Comparison of ENCODE assay signal across 8 cellular contexts in the genomic region with DNA sequence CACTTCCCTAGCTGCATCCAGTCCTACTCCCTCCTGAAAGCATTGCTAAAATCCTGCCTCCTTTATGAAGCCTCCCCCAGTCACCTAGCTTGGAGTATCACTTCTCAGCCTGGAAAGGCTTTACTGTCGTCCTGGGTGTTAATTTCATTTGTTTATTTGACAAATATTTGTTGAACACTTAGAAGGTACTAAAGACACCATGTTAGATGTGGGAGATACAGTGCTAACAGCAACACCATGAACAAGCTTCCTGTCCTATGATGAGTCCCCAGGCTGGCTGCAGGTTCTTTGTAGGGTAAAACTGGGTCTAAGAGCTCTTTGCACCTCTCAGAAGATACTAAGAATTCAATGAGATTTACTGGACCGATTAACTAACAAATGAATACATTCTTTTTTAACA.
DNase-seq lines count a peak whose midpoint lies in the region; ATAC-seq and TF ChIP-seq lines count a peak whose summit lies in the region.

No MANE protein-coding gene starts in this region.

- H3K14ac ChIP-seq in mesenchymal stem cell (ENCODE audit: low read length in 2 of 2) = no peak overlapping the region

- peak overlapping the region; percentile 61 for H2BK5ac ChIP-seq in mesenchymal stem cell (ENCODE audit: low read depth, low read length, poor library complexity, severe bottlenecking)

- H2BK12ac ChIP-seq in mesenchymal stem cell (ENCODE audit: low read length in 2 of 2) = peak overlapping the region; percentile 44 to 99

- no peak overlapping the region for H3K23ac ChIP-seq in mesenchymal stem cell (ENCODE audit: low read length in 2 of 2)

- peaks cover 7% of the 10 kb centered on the region for H3K27me3 Mint-ChIP-seq in stimulated activated naive CD8-positive, alpha-beta T cell treated with anti-CD3 and anti-CD28 coated beads, Interleukin-15, amount 100 ng/mL, for 72 hours

- no peak overlapping the region for H2BK15ac ChIP-seq in mesenchymal stem cell (ENCODE audit: low read depth, poor library complexity, severe bottlenecking)

- no peak overlapping the region for H3K4me3 ChIP-seq in SJSA1
- H3K4me3 ChIP-seq in mesenchymal stem cell (ENCODE audit: insufficient read depth in 1 of 2, low read depth in 1 of 2, low read length in 2 of 2) = no peak overlapping the region
- H3K4me3 ChIP-seq in lower leg skin (ENCODE audit: low read depth, poor library complexity, severe bottlenecking) = no peak overlapping the region
- H3K4me3 ChIP-seq in H7 (ENCODE audit: insufficient read depth, low read depth, low read length) = no peak overlapping the region

- TF ChIP-seq POLR2A in lower leg skin (IDR thresholded peaks at IDR 0.05) = no peak

- H2AK5ac ChIP-seq in mesenchymal stem cell (ENCODE audit: low read length, severe bottlenecking) = peak overlapping the region; percentile 73

- no peak overlapping the region for H3K9ac ChIP-seq in mesenchymal stem cell (ENCODE audit: low read length)

- peak overlapping the region; percentile 81 for H4K8ac ChIP-seq in mesenchymal stem cell (ENCODE audit: low read length)

- H4K91ac ChIP-seq in mesenchymal stem cell (ENCODE audit: low read length) = peak overlapping the region; percentile 97

- peak overlapping the region; percentile 16 to 71 for H3K27ac Mint-ChIP-seq in stimulated activated naive CD8-positive, alpha-beta T cell treated with anti-CD3 and anti-CD28 coated beads, Interleukin-15, amount 100 ng/mL, for 72 hours

- peak overlapping the region; percentile 67 to 68 for H3K18ac ChIP-seq in mesenchymal stem cell (ENCODE audit: low read depth in 1 of 2, low read length in 2 of 2)

- H2BK120ac ChIP-seq in mesenchymal stem cell (ENCODE audit: low read depth, low read length) = peak overlapping the region; percentile 89

- no peak for DNase-seq in stimulated activated naive CD8-positive, alpha-beta T cell treated with anti-CD3 and anti-CD28 coated beads, Interleukin-15, amount 100 ng/mL, for 72 hours
- DNase-seq in stimulated activated naive CD8-positive, alpha-beta T cell treated with anti-CD3 and anti-CD28 coated beads, Interleukin-15, Interleukin-2, amounts not matched to agents 100 U/mL and 50 U/mL, for 24 hours = no peak
- DNase-seq in SJSA1 (ENCODE audit: low read depth in 1 of 2, low spot score in 2 of 2) = no peak
- DNase-seq in mesenchymal stem cell = no peak
- no peak for DNase-seq in lower leg skin (ENCODE audit: low spot score in 2 of 2)
- no peak for DNase-seq in H7
- DNase-seq in NCI-H82 treated with DMSO at 0.1 percent for 48 hours (lab: John Stamatoyannopoulos, UW; ENCODE audit: unreplicated experiment) = no peak
- no peak for DNase-seq in NCI-H82 (lab: John Stamatoyannopoulos, UW)

- H3K9me3 Mint-ChIP-seq in stimulated activated naive CD8-positive, alpha-beta T cell treated with anti-CD3 and anti-CD28 coated beads, Interleukin-15, amount 100 ng/mL, for 72 hours = no peaks in the 10 kb centered on the region

- H3K9me3 ChIP-seq in SJSA1 (replicated peaks) (no peaks in the 10 kb centered on the region), mesenchymal stem cell (ENCODE audit: control insufficient read depth, low read length) (no peaks in the 10 kb centered on the region)

- no peak overlapping the region for H2AFZ ChIP-seq in mesenchymal stem cell (ENCODE audit: low read depth, low read length)

- no peaks in the 10 kb centered on the region for H3K79me1 ChIP-seq in mesenchymal stem cell (replicated peaks; ENCODE audit: low read length, poor library complexity, severe bottlenecking)

- H3K4me1 ChIP-seq in SJSA1 (replicated peaks) (peaks cover 82% of the 10 kb centered on the region), mesenchymal stem cell (ENCODE audit: control insufficient read depth, insufficient read depth, low read depth, low read length) (peaks cover 31% of the 10 kb centered on the region)

- H3K4me1 Mint-ChIP-seq in stimulated activated naive CD8-positive, alpha-beta T cell treated with anti-CD3 and anti-CD28 coated beads, Interleukin-15, amount 100 ng/mL, for 72 hours = peaks cover 58% of the 10 kb centered on the region

- no peaks in the 10 kb centered on the region for H3K36me3 ChIP-seq in SJSA1
- H3K36me3 ChIP-seq in mesenchymal stem cell (ENCODE audit: control insufficient read depth in 1 of 2, insufficient read depth in 2 of 2, low read depth in 1 of 2, low read length in 2 of 2) = peaks cover 0 to 6% of the 10 kb centered on the region in 2 experiments
- no peaks in the 10 kb centered on the region for H3K36me3 ChIP-seq in H7 (replicated peaks; ENCODE audit: control insufficient read depth, insufficient read depth, low read length)

- ATAC-seq in stimulated activated naive CD8-positive, alpha-beta T cell treated with anti-CD3 and anti-CD28 coated beads, Interleukin-15, amount 100 ng/mL, for 72 hours = no peak
- no peak for ATAC-seq in stimulated activated naive CD8-positive, alpha-beta T cell treated with anti-CD3 and anti-CD28 coated beads, Interleukin-15, Interleukin-2, amounts not matched to agents 100 U/mL and 50 U/mL, for 24 hours

- H3K4ac ChIP-seq in mesenchymal stem cell (ENCODE audit: low read depth in 1 of 2, low read length in 2 of 2) = peak overlapping the region in 1 of 2 experiments; percentile 40

- H3K27me3 ChIP-seq in SJSA1 (replicated peaks) = no peaks in the 10 kb centered on the region
- H3K27me3 ChIP-seq in mesenchymal stem cell (ENCODE audit: control insufficient read depth in 1 of 2, insufficient read depth in 1 of 2, low read length in 2 of 2) = no peaks in the 10 kb centered on the region
- H3K27me3 ChIP-seq in H7 (ENCODE audit: control insufficient read depth, insufficient read depth, low read length) = no peaks in the 10 kb centered on the region

- no peak overlapping the region for H3K4me3 Mint-ChIP-seq in stimulated activated naive CD8-positive, alpha-beta T cell treated with anti-CD3 and anti-CD28 coated beads, Interleukin-15, amount 100 ng/mL, for 72 hours

- H3K27ac ChIP-seq in SJSA1 = peak overlapping the region; percentile 70
- H3K27ac ChIP-seq in mesenchymal stem cell (ENCODE audit: low read length, poor library complexity, severe bottlenecking) = peak overlapping the region; percentile 95

- 36% methylated on average over 2 of the region's 2 CpGs for WGBS in mesenchymal stem cell
- WGBS in lower leg skin, 2 donors = 58 to 69% methylated on average over 2 of the region's 2 CpGs

- no peak overlapping the region for H3K4me2 ChIP-seq in mesenchymal stem cell (ENCODE audit: low read length, poor library complexity, severe bottlenecking)

- no peak for TF ChIP-seq CTCF in lower leg skin (IDR thresholded peaks at IDR 0.05)

- intact Hi-C loops in lower leg skin (cut with DNase I; ENCODE audit: low total_unique reads) = no loop called here
